In genomic region chr7:2034291-2035201, GRCh38 we compare ENCODE assay signal across 19 cellular contexts.
DNase-seq lines count a peak whose midpoint lies in the region; ATAC-seq and TF ChIP-seq lines count a peak whose summit lies in the region.
"Had no signal": no experiment of that assay in that cellular context is flagged by ENCODE, and none has a peak within 500 bp of the region (broad histone marks: within the 10 kb centered on the region; RNA-seq: fewer than 3 reads in every experiment).

No MANE protein-coding gene starts in this region.

- no peak overlapping the region for H3K4me3 Mint-ChIP-seq in type B pancreatic cell
- H3K4me3 Mint-ChIP-seq: activated CD4-positive, alpha-beta T cell treated with anti-CD3 and anti-CD28 coated beads, Interleukin-2, amount 10 ng/mL, durations not matched to agents 7 days and 5 days; memory B cell had no signal

- H3K27ac ChIP-seq in right atrium auricular region (no peak overlapping the region), coronary artery (no peak overlapping the region), lower lobe of right lung (no peak overlapping the region), colonic mucosa (no peak overlapping the region)
- H3K27ac ChIP-seq: esophagus muscularis mucosa had no signal

- TF ChIP-seq CTCF in right atrium auricular region (IDR thresholded peaks at IDR 0.05) (no peak), coronary artery (IDR thresholded peaks at IDR 0.05) (no peak), lower lobe of right lung (IDR thresholded peaks at IDR 0.05) (no peak), type B pancreatic cell (conservative IDR thresholded peaks at IDR 0.05) (no peak), colonic mucosa (IDR thresholded peaks at IDR 0.05) (no peak)

- ATAC-seq in Right ventricle myocardium inferior, result no peak
- no peak for ATAC-seq in lower lobe of right lung

- peaks cover 5% of the 10 kb centered on the region for H3K36me3 Mint-ChIP-seq in type B pancreatic cell

- intact Hi-C loops in Right ventricle myocardium inferior (cut with DNase I), result no loop called here
- intact Hi-C loops in lower lobe of right lung (cut with DNase I), result no loop called here
- intact Hi-C loops in colonic mucosa (cut with DNase I), result no loop called here

- peaks cover 1% of the 10 kb centered on the region for H3K9me3 Mint-ChIP-seq in type B pancreatic cell

- H3K36me3 ChIP-seq in right atrium auricular region (no peaks in the 10 kb centered on the region), lower lobe of right lung (no peaks in the 10 kb centered on the region), colonic mucosa (no peaks in the 10 kb centered on the region)
- H3K36me3 ChIP-seq: esophagus muscularis mucosa, MG63 had no signal

- H3K4me3 ChIP-seq in right atrium auricular region, result no peak overlapping the region
- no peak overlapping the region for H3K4me3 ChIP-seq in coronary artery
- no peak overlapping the region for H3K4me3 ChIP-seq in lower lobe of right lung
- no peak overlapping the region for H3K4me3 ChIP-seq in colonic mucosa
- H3K4me3 ChIP-seq: esophagus muscularis mucosa, MG63 had no signal

- H3K4me1 Mint-ChIP-seq in type B pancreatic cell (ENCODE audit: unreplicated experiment), result peaks cover 22% of the 10 kb centered on the region

- H3K9ac ChIP-seq in colonic mucosa (ENCODE audit: low read depth in 2 of 2, low read length in 2 of 2), result no peak overlapping the region

- no peaks in the 10 kb centered on the region for H3K27me3 Mint-ChIP-seq in type B pancreatic cell
- H3K27me3 Mint-ChIP-seq: activated CD4-positive, alpha-beta T cell treated with anti-CD3 and anti-CD28 coated beads, Interleukin-2, amount 10 ng/mL, durations not matched to agents 7 days and 5 days; memory B cell had no signal

- H3K4me1 ChIP-seq in right atrium auricular region (peaks cover 0 to 35% of the 10 kb centered on the region in 2 donors), lower lobe of right lung (peaks cover 18% of the 10 kb centered on the region), colonic mucosa (no peaks in the 10 kb centered on the region)
- H3K4me1 ChIP-seq: Caco-2 had no signal

- H3K27me3 ChIP-seq in right atrium auricular region (no peaks in the 10 kb centered on the region), lower lobe of right lung (ENCODE audit: low read depth) (no peaks in the 10 kb centered on the region), colonic mucosa (no peaks in the 10 kb centered on the region)
- H3K27me3 ChIP-seq: esophagus muscularis mucosa, MG63 had no signal

- DNase-seq in Right ventricle myocardium inferior (ENCODE audit: missing footprints) (peak; percentile 23), right atrium auricular region (ENCODE audit: low spot score) (no peak), coronary artery (ENCODE audit: low spot score) (peak; percentile 54), lower lobe of right lung (peak; percentile 23), type B pancreatic cell (ENCODE audit: extremely low spot score, unreplicated experiment) (peak; percentile 53), colonic mucosa (no peak), HK-2 (ENCODE audit: unreplicated experiment) (no peak)
- no peak for DNase-seq in stimulated activated CD4-positive, alpha-beta T cell treated with anti-CD3 and anti-CD28 coated beads, Interleukin-4, amount 100 ng/mL, for 4 hours
- DNase-seq: activated CD4-positive, alpha-beta T cell treated with anti-CD3 and anti-CD28 coated beads, Interleukin-2, amount 10 ng/mL, durations not matched to agents 7 days and 5 days; MG63; NCI-H187 treated with DMSO at 0.1 percent for 48 hours; NCI-H446 treated with DMSO at 0.1 percent for 48 hours; NK-92 treated with Interleukin-12 subunit alpha and Interleukin-12 subunit beta, amount 100 ng/mL, for 24 hours; RPMI8226; stimulated activated CD4-positive, alpha-beta T cell treated with anti-CD3 and anti-CD28 coated beads, Interleukin-15, amount 100 ng/mL, for 24 hours; stimulated activated naive CD4-positive, alpha-beta T cell had no signal

- no peak overlapping the region for H3K27ac Mint-ChIP-seq in type B pancreatic cell
- H3K27ac Mint-ChIP-seq: activated CD4-positive, alpha-beta T cell treated with anti-CD3 and anti-CD28 coated beads, Interleukin-2, amount 10 ng/mL, durations not matched to agents 7 days and 5 days; memory B cell had no signal

- H3K9me3 ChIP-seq in right atrium auricular region (no peaks in the 10 kb centered on the region), lower lobe of right lung (no peaks in the 10 kb centered on the region), colonic mucosa (no peaks in the 10 kb centered on the region)
- H3K9me3 ChIP-seq: Caco-2, MG63 had no signal

Comparison
In these comparisons a context has a peak if more than half of its experiments do, and no peak if none do; other contexts are left out.
1. DNase-seq: peak in Right ventricle myocardium inferior (single experiment), coronary artery (single experiment), lower lobe of right lung (single experiment) and type B pancreatic cell (single experiment); none in right atrium auricular region (single experiment), colonic mucosa (single experiment), stimulated activated CD4-positive, alpha-beta T cell treated with anti-CD3 and anti-CD28 coated beads, Interleukin-4, amount 100 ng/mL, for 4 hours (0 of 2) and HK-2 (single experiment).